ENCODE assay signal across 10 cellular contexts in genomic region chr14:103518416-103519042, GRCh38. TPM values are rescaled to one million over a fixed set of nuclear protein-coding genes. Genes with fewer than 3 reads are reported as not detected.
DNase-seq lines count a peak whose midpoint lies in the region; ATAC-seq and TF ChIP-seq lines count a peak whose summit lies in the region.
"Had no signal": no experiment of that assay in that cellular context is flagged by ENCODE, and none has a peak within 500 bp of the region (broad histone marks: within the 10 kb centered on the region; RNA-seq: fewer than 3 reads in every experiment).

No MANE protein-coding gene starts in this region.

- ATAC-seq in Right ventricle myocardium superior (ENCODE audit: poor library complexity) (peak; percentile 42), HG02938 (IDR thresholded peaks at IDR 0.05; ENCODE audit: unreplicated experiment) (no peak), HG03280 (IDR thresholded peaks at IDR 0.05; ENCODE audit: unreplicated experiment) (no peak)

- DNase-seq in AG08395 (ENCODE audit: low spot score) (peak; percentile 80), GM13977 (ENCODE audit: low spot score) (peak; percentile 89), OCI-LY7 (ENCODE audit: low spot score) (peak; percentile 66), Right ventricle myocardium superior (peak; percentile 84), posterior vena cava (ENCODE audit: low spot score) (peak; percentile 89)
- DNase-seq in activated naive CD4-positive, alpha-beta T cell treated with anti-CD3 and anti-CD28 coated beads, Interleukin-2, amount 10 ng/mL, durations not matched to agents 7 days and 5 days, result peak; percentile 73

- no peak overlapping the region for H2AFZ ChIP-seq in OCI-LY7 (ENCODE audit: low read length)

- no peak overlapping the region for H3K4me3 Mint-ChIP-seq in activated naive CD4-positive, alpha-beta T cell treated with anti-CD3 and anti-CD28 coated beads, Interleukin-2, amount 10 ng/mL, durations not matched to agents 7 days and 5 days

- H3K79me2 ChIP-seq in OCI-LY7 (ENCODE audit: insufficient read depth, low read depth, low read length), result no peaks in the 10 kb centered on the region

- no peak overlapping the region for H3K27ac Mint-ChIP-seq in activated naive CD4-positive, alpha-beta T cell treated with anti-CD3 and anti-CD28 coated beads, Interleukin-2, amount 10 ng/mL, durations not matched to agents 7 days and 5 days

- peaks cover 47% of the 10 kb centered on the region for H3K27me3 Mint-ChIP-seq in activated naive CD4-positive, alpha-beta T cell treated with anti-CD3 and anti-CD28 coated beads, Interleukin-2, amount 10 ng/mL, durations not matched to agents 7 days and 5 days

- H3K4me1 ChIP-seq in OCI-LY7 (ENCODE audit: insufficient read depth, low read length, poor library complexity, severe bottlenecking), result peaks cover 17% of the 10 kb centered on the region

- H4K20me1 ChIP-seq in OCI-LY7 (ENCODE audit: insufficient read depth, low read length), result no peaks in the 10 kb centered on the region; the same call in 1 of the 2 replicates

- H3K36me3 Mint-ChIP-seq in activated naive CD4-positive, alpha-beta T cell treated with anti-CD3 and anti-CD28 coated beads, Interleukin-2, amount 10 ng/mL, durations not matched to agents 7 days and 5 days, result no peaks in the 10 kb centered on the region

- H3K4me1 Mint-ChIP-seq in activated naive CD4-positive, alpha-beta T cell treated with anti-CD3 and anti-CD28 coated beads, Interleukin-2, amount 10 ng/mL, durations not matched to agents 7 days and 5 days, result peaks cover 22% of the 10 kb centered on the region

- no peaks in the 10 kb centered on the region for H3K36me3 ChIP-seq in OCI-LY7 (ENCODE audit: insufficient read depth, low read length)

- intact Hi-C loops in OCI-LY7 (cut with micrococcal nuclease; ENCODE audit: unreplicated experiment), result loop anchor here (1.0 to 5.0 kb wide), 2 partner anchors 28 to 44 kb away; partner anchors contain the start of genes BAG5 and COA8
- intact Hi-C loops in Right ventricle myocardium superior (cut with DNase I), result no loop called here
- intact Hi-C loops in posterior vena cava (cut with DNase I), result loop anchor here (2.0 to 5.0 kb wide), 2 partner anchors 28 to 34 kb away; no protein-coding TSS in a partner anchor

- CTCF ChIA-PET in OCI-LY7 (lab: Charles Lee; ENCODE audit: unreplicated experiment), result interaction anchor here (0.6 to 1.1 kb wide), 2 partner anchors 10 to 50 kb away, joined by 3 to 5 read pairs; partner anchors contain the start of gene TRMT61A
- CTCF ChIA-PET in activated naive CD4-positive, alpha-beta T cell treated with anti-CD3 and anti-CD28 coated beads, Interleukin-2, amount 10 ng/mL, durations not matched to agents 7 days and 5 days (lab: Charles Lee), result interaction anchor here (0.6 to 3.8 kb wide), 16 partner anchors 8 to 54 kb away, joined by 3 to 33 read pairs (median 4); partner anchors contain the start of gene TRMT61A

- H3K9me2 ChIP-seq in OCI-LY7 (ENCODE audit: insufficient read depth, low read length), result no peaks in the 10 kb centered on the region

- no TSS peak for BruUV-seq in OCI-LY7 (replicated peaks; lab: Mats Ljungman, UMichigan)

- in situ Hi-C loops in GM13977 (cut with MboI; ENCODE audit: low pct_unique_long_range_greater_than_20kb, low sequenced_read_pairs, unreplicated experiment), result no loop called here

- no peak overlapping the region for H3K27ac ChIP-seq in OCI-LY7 (ENCODE audit: low read depth, low read length, poor library complexity, severe bottlenecking)

- H3K9me3 Mint-ChIP-seq in activated naive CD4-positive, alpha-beta T cell treated with anti-CD3 and anti-CD28 coated beads, Interleukin-2, amount 10 ng/mL, durations not matched to agents 7 days and 5 days, result no peaks in the 10 kb centered on the region

- TF ChIP-seq CTCF in GM13977 (IDR thresholded peaks at IDR 0.05; ENCODE audit: extremely low read depth, insufficient read depth, missing control alignments) (peak; percentile 93), OCI-LY7 (conservative IDR thresholded peaks at IDR 0.05; ENCODE audit: low read length) (peak; percentile 90)

- no peak overlapping the region for H3K4me3 ChIP-seq in OCI-LY7 (ENCODE audit: low read depth, low read length, poor library complexity, severe bottlenecking)
- H3K4me3 ChIP-seq: HAP-1, skin epidermis had no signal

- POLR2A ChIA-PET in OCI-LY7 (lab: Charles Lee), result no interaction called here

- no peaks in the 10 kb centered on the region for H3K9me3 ChIP-seq in OCI-LY7 (ENCODE audit: low read length)
- H3K9me3 ChIP-seq: HAP-1 had no signal

- H3K4me2 ChIP-seq in OCI-LY7 (ENCODE audit: low read length), result no peak overlapping the region

RNA-seq across cellular contexts. Expression of gene CKB, which starts 4.1 kb away (rescaled TPM):
- 0.57 and 0.82 TPM in 2 replicates for total RNA-seq in OCI-LY7 (2014; rRNA removed; shearing (Covaris generic))
- total RNA-seq in OCI-LY7 (2022) (3.0 and 3.2 TPM in 2 replicates), Right ventricle myocardium superior (702 TPM), posterior vena cava (100 to 1,000 TPM; 354 to 709 TPM)

RNA-seq across cellular contexts. Expression of gene TRMT61A, which starts 10.5 kb away (rescaled TPM):
- 16.7 and 17.1 TPM in 2 replicates for total RNA-seq in OCI-LY7 (2014; rRNA removed; shearing (Covaris generic))
- total RNA-seq in OCI-LY7 (2022) (11.2 and 13.1 TPM in 2 replicates), Right ventricle myocardium superior (5.0 TPM), posterior vena cava (10 to 100 TPM; 16.2 to 18.0 TPM)

RNA-seq across cellular contexts. Expression of gene BAG5, which starts 43.9 kb away (rescaled TPM):
- total RNA-seq in OCI-LY7 (2014; rRNA removed; shearing (Covaris generic)), result 26.1 and 29.2 TPM in 2 replicates
- 36.3 and 38.7 TPM in 2 replicates for total RNA-seq in OCI-LY7 (2022)
- 14.3 TPM for total RNA-seq in Right ventricle myocardium superior
- 10 to 100 TPM; 29.0 to 30.4 TPM for total RNA-seq in posterior vena cava

RNA-seq across cellular contexts. Expression of gene COA8, which starts 44.2 kb away (rescaled TPM):
- 18.2 and 18.7 TPM in 2 replicates for total RNA-seq in OCI-LY7 (2014; rRNA removed; shearing (Covaris generic))
- 33.0 and 38.9 TPM in 2 replicates for total RNA-seq in OCI-LY7 (2022)
- 60.6 TPM for total RNA-seq in Right ventricle myocardium superior
- 10 to 100 TPM; 33.9 to 40.3 TPM for total RNA-seq in posterior vena cava

Comparison
In these comparisons a context has a peak if more than half of its experiments do, and no peak if none do; other contexts are left out.
1. RNA of gene CKB, which starts 4.1 kb away (total RNA-seq): 354 to 709 TPM in posterior vena cava and 702 TPM in Right ventricle myocardium superior (single experiment); 0.57 to 3.2 TPM in OCI-LY7; every median in the first group is over 10 times any median in the second.
2. Peak in every context shown above with its lines, with median percentiles within 50 percentile points of each other: DNase-seq.